Comparison of ENCODE assay signal across 8 cellular contexts in the genomic region with DNA sequence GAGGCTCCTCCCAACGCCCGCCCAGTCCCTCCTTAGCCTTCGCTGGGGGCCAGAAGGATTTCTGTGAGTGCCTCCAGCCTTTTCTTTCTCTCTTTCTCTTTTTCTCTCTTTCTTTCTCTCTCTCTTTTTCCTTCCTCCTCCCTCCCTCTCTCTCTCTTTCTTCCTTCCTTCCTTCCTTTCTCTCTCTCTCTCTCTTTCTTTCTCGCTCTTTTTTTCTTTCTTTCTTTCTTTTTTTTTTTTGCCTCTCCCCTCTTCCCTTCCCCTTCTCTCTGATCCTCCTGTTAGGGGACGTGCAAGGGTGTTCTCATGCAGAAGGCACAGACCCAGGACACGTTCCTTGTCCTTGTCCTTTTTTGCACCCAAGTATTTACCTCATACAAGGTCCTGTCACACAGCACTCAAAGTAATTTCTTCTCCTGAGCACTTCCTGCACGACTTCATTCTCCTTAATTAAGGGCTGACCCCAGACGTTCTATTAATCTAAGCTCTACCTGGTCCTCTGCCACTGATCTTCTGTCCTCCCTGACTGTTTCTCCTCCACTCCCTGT. TPM values are rescaled to one million over a fixed set of nuclear protein-coding genes. Genes with fewer than 3 reads are reported as not detected.
DNase-seq lines count a peak whose midpoint lies in the region; ATAC-seq, FAIRE-seq and TF ChIP-seq lines count a peak whose summit lies in the region.

No MANE protein-coding gene starts in this region.

- peaks cover 0 to 2% of the 10 kb centered on the region in 2 donors for H3K4me1 ChIP-seq in kidney (ENCODE audit: control insufficient read depth in 1 of 2, insufficient read depth in 1 of 2, low read depth in 1 of 2, low read length in 2 of 2)

- H3K9ac ChIP-seq in kidney (ENCODE audit: low read length in 2 of 2): no peak overlapping the region

- H3K27ac ChIP-seq in kidney (ENCODE audit: low read depth in 2 of 2, low read length in 2 of 2): no peak overlapping the region

- FAIRE-seq in kidney (lab: Jason Lieb, UNC): no peak

- H3K27ac Mint-ChIP-seq in activated T-cell treated with anti-CD3 and anti-CD28 coated beads, Interleukin-2, amount 50 U/mL, for 72 hours: peak overlapping the region; percentile 98
- peak overlapping the region; percentile 91 for H3K27ac Mint-ChIP-seq in activated CD8-positive, alpha-beta T cell treated with anti-CD3 and anti-CD28 coated beads for 36 hours

- POLR2A ChIA-PET in activated CD8-positive, alpha-beta T cell treated with anti-CD3 and anti-CD28 coated beads for 36 hours (lab: Charles Lee): interaction anchor here (0.7 to 1.1 kb wide), 2 partner anchors 40 to 309 kb away, joined by 3 read pairs; no protein-coding TSS in a partner anchor

- H3K9me3 Mint-ChIP-seq in activated T-cell treated with anti-CD3 and anti-CD28 coated beads, Interleukin-2, amount 50 U/mL, for 72 hours: no peaks in the 10 kb centered on the region
- H3K9me3 Mint-ChIP-seq in activated CD8-positive, alpha-beta T cell treated with anti-CD3 and anti-CD28 coated beads for 36 hours: no peaks in the 10 kb centered on the region

- peak overlapping the region; percentile 97 to 100 for H3K4me3 Mint-ChIP-seq in activated T-cell treated with anti-CD3 and anti-CD28 coated beads, Interleukin-2, amount 50 U/mL, for 72 hours
- peak overlapping the region; percentile 88 for H3K4me3 Mint-ChIP-seq in activated CD8-positive, alpha-beta T cell treated with anti-CD3 and anti-CD28 coated beads for 36 hours

- DNase-seq in activated T-cell treated with anti-CD3 and anti-CD28 coated beads, Interleukin-2, amount 50 U/mL, for 72 hours: no peak
- DNase-seq in activated T-cell treated with anti-CD3 and anti-CD28 coated beads for 4 hours: no peak
- DNase-seq in activated CD8-positive, alpha-beta T cell treated with anti-CD3 and anti-CD28 coated beads for 36 hours: no peak
- DNase-seq in kidney: no peak
- peak; percentile 60 for DNase-seq in superior temporal gyrus (ENCODE audit: extremely low spot score)
- DNase-seq in SKM-1 treated with dmso at 0.1 percent for 144 hours (lab: John Stamatoyannopoulos, UW; ENCODE audit: unreplicated experiment): no peak
- no peak for DNase-seq in NOMO-1 treated with dmso at 0.1 percent for 144 hours (lab: John Stamatoyannopoulos, UW; ENCODE audit: unreplicated experiment)
- no peak for DNase-seq in D341Med (ENCODE audit: low spot score)

- H3K27me3 Mint-ChIP-seq in activated T-cell treated with anti-CD3 and anti-CD28 coated beads, Interleukin-2, amount 50 U/mL, for 72 hours (ENCODE audit: low read depth): no peaks in the 10 kb centered on the region
- no peaks in the 10 kb centered on the region for H3K27me3 Mint-ChIP-seq in activated CD8-positive, alpha-beta T cell treated with anti-CD3 and anti-CD28 coated beads for 36 hours

- peaks cover 31% of the 10 kb centered on the region for H3K4me1 Mint-ChIP-seq in activated T-cell treated with anti-CD3 and anti-CD28 coated beads, Interleukin-2, amount 50 U/mL, for 72 hours (ENCODE audit: low read depth)
- H3K4me1 Mint-ChIP-seq in activated CD8-positive, alpha-beta T cell treated with anti-CD3 and anti-CD28 coated beads for 36 hours (ENCODE audit: low read depth): peaks cover 29% of the 10 kb centered on the region

- no peaks in the 10 kb centered on the region for H3K36me3 ChIP-seq in kidney (ENCODE audit: control insufficient read depth in 1 of 2, insufficient read depth in 2 of 2, low read length in 2 of 2)

- H3K36me3 Mint-ChIP-seq in activated T-cell treated with anti-CD3 and anti-CD28 coated beads, Interleukin-2, amount 50 U/mL, for 72 hours (ENCODE audit: insufficient read depth in 2 of 2): peaks cover 0 to 2% of the 10 kb centered on the region in 2 donors
- H3K36me3 Mint-ChIP-seq in activated CD8-positive, alpha-beta T cell treated with anti-CD3 and anti-CD28 coated beads for 36 hours (ENCODE audit: low read depth): peaks cover 3% of the 10 kb centered on the region

- H3K9me3 ChIP-seq in kidney (ENCODE audit: control insufficient read depth in 1 of 2, low read length in 2 of 2): no peaks in the 10 kb centered on the region

- TF ChIP-seq CTCF in activated CD8-positive, alpha-beta T cell treated with anti-CD3 and anti-CD28 coated beads for 36 hours (IDR thresholded peaks at IDR 0.05): no peak
- no peak for TF ChIP-seq CTCF in kidney (IDR thresholded peaks at IDR 0.05; ENCODE audit: borderline replicate concordance, extremely low read depth, insufficient read depth)

- no peak for ATAC-seq in activated T-cell treated with anti-CD3 and anti-CD28 coated beads, Interleukin-2, amount 50 U/mL, for 72 hours (replicated peaks in 1 of 2)
- no peak for ATAC-seq in activated CD8-positive, alpha-beta T cell treated with anti-CD3 and anti-CD28 coated beads for 36 hours

- peak overlapping the region; percentile 42 to 62 for H3K4me3 ChIP-seq in kidney (ENCODE audit: low read length in 2 of 2)

- intact Hi-C loops in activated CD8-positive, alpha-beta T cell treated with anti-CD3 and anti-CD28 coated beads for 36 hours (cut with micrococcal nuclease): loop anchor here (2.0 kb wide), 1 partner anchor 77 kb away; no protein-coding TSS in a partner anchor
- intact Hi-C loops in kidney (cut with DNase I): no loop called here

- CTCF ChIA-PET in activated CD8-positive, alpha-beta T cell treated with anti-CD3 and anti-CD28 coated beads for 36 hours (lab: Charles Lee): interaction anchor here (1.1 kb wide), 2 partner anchors 10 to 1031 kb away, joined by 3 to 10 read pairs; no protein-coding TSS in a partner anchor

RNA-seq across cellular contexts. Expression of gene PCNX2, which starts 0.3 kb away (rescaled TPM):
- 10 to 100 TPM; 26.2 to 28.6 TPM for total RNA-seq in activated T-cell treated with anti-CD3 and anti-CD28 coated beads, Interleukin-2, amount 50 U/mL, for 72 hours
- 10 to 100 TPM; 14.4 to 14.9 TPM for total RNA-seq in activated CD8-positive, alpha-beta T cell treated with anti-CD3 and anti-CD28 coated beads for 36 hours
- total RNA-seq in kidney: 29.2 TPM
- polyA plus RNA-seq in kidney (ENCODE audit: insufficient read depth, low read depth, low replicate concordance): 5.2 TPM

RNA-seq across cellular contexts. Expression of gene MAP3K21, which starts 31.7 kb away (rescaled TPM):
- total RNA-seq in activated T-cell treated with anti-CD3 and anti-CD28 coated beads, Interleukin-2, amount 50 U/mL, for 72 hours: 1 to 10 TPM; 1.8 to 2.7 TPM
- total RNA-seq in activated CD8-positive, alpha-beta T cell treated with anti-CD3 and anti-CD28 coated beads for 36 hours: 1 to 10 TPM; 2.7 to 3.2 TPM
- total RNA-seq in kidney: 21.6 TPM
- 7.4 TPM for polyA plus RNA-seq in kidney (ENCODE audit: insufficient read depth, low read depth, low replicate concordance)
